In genomic region chr16:3096362-3096761, GRCh38 we compare ENCODE assay signal across 1 cellular context.
TF ChIP-seq lines count a peak whose summit lies in the region.

No MANE protein-coding gene starts in this region.

TF ChIP-seq in H1, 55 proteins besides CTCF, POLR2A, EP300 and RAD21:
- no peak for TF ChIP-seq HDAC2 (IDR thresholded peaks at IDR 0.05; ENCODE audit: borderline replicate concordance in 1 of 2, low read depth in 2 of 2, low read length in 2 of 2)
- no peak for TF ChIP-seq MAFK (IDR thresholded peaks at IDR 0.05; ENCODE audit: low read depth, low read length)
- no peak for TF ChIP-seq BACH1 (IDR thresholded peaks at IDR 0.05; ENCODE audit: low read length)
- TF ChIP-seq, protein P1, sequence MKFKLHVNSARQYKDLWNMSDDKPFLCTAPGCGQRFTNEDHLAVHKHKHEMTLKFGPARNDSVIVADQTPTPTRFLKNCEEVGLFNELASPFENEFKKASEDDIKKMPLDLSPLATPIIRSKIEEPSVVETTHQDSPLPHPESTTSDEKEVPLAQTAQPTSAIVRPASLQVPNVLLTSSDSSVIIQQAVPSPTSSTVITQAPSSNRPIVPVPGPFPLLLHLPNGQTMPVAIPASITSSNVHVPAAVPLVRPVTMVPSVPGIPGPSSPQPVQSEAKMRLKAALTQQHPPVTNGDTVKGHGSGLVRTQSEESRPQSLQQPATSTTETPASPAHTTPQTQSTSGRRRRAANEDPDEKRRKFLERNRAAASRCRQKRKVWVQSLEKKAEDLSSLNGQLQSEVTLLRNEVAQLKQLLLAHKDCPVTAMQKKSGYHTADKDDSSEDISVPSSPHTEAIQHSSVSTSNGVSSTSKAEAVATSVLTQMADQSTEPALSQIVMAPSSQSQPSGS (IDR thresholded peaks at IDR 0.05; ENCODE audit: low read length) = no peak
- TF ChIP-seq RBBP5 (IDR thresholded peaks at IDR 0.05; ENCODE audit: borderline replicate concordance, low read depth, low read length) = no peak
- TF ChIP-seq CBX8 (IDR thresholded peaks at IDR 0.05; ENCODE audit: borderline replicate concordance, low read depth, low read length) = no peak
- TF ChIP-seq SIRT6 (IDR thresholded peaks at IDR 0.05; ENCODE audit: low read length) = no peak
- no peak for TF ChIP-seq TAF1 (IDR thresholded peaks at IDR 0.05; ENCODE audit: low read depth, low read length)
- TF ChIP-seq, protein P2, sequence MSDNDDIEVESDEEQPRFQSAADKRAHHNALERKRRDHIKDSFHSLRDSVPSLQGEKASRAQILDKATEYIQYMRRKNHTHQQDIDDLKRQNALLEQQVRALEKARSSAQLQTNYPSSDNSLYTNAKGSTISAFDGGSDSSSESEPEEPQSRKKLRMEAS (IDR thresholded peaks at IDR 0.05) = no peak
- TF ChIP-seq EGR1 (IDR thresholded peaks at IDR 0.05; ENCODE audit: borderline replicate concordance, low read depth, low read length) = no peak
